ENCODE assay signal across 8 cellular contexts in the genomic region with DNA sequence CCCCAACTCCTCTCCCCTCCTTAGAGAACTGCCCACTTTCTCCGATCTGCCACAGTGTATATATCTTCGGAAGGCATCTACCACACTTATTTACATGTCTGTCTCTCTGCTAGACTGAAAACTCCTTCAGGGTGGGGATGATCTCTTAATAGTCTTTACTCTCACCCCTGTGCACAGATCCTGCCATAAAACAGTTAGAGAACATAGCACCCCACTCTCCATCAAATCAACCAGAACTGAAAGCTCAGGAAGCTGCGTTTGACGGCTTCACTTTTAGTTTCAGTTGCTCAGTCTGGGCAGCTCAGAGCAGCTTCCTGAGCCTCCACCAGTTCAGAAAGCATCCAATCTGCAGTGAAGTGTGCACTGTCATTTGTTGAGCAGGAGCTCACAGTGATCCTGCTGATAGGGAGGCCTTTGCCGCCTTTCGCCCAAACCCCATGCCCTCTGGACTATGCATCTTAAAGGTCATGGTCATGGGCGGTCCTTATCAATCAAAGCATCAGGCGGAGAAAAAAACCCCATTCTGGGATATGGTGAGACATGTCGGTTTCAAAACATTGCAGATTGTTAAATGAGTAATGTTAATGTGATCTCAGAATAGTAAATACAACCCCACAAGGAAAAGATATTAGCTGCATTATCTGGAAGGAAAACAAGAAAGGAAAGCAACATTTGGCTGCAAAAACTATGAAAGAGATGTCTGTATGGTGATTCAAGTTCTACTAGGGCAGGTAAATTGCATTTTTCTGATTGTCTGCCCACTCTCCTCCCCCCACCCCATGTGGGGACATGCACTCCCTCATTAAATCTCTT.
DNase-seq lines count a peak whose midpoint lies in the region; ATAC-seq and TF ChIP-seq lines count a peak whose summit lies in the region.

No MANE protein-coding gene starts in this region.

- peaks cover 0 to 4% of the 10 kb centered on the region in 2 donors for H3K36me3 Mint-ChIP-seq in CD14-positive monocyte

- no peaks in the 10 kb centered on the region for H3K9me3 ChIP-seq in gastroesophageal sphincter

- TF ChIP-seq EP300 in gastroesophageal sphincter (IDR thresholded peaks at IDR 0.05), result no peak

- WGBS in gastroesophageal sphincter (ENCODE audit: low coverage in 1 of 2), 2 donors, result 48 to 53% methylated on average over 4 to 7 of the region's 9 CpGs

- no peak overlapping the region for H3K27ac Mint-ChIP-seq in CD14-positive monocyte

- H3K4me3 ChIP-seq in gastroesophageal sphincter, result no peak overlapping the region

- DNase-seq in CD14-positive monocyte (ENCODE audit: low spot score) (peak; percentile 70), Kasumi-1 (lab: John Stamatoyannopoulos, UW) (peak; percentile 45 to 62), NCI-H146 (lab: John Stamatoyannopoulos, UW) (no peak), NCI-H446 (lab: John Stamatoyannopoulos, UW) (no peak)
- DNase-seq in activated CD8-positive, alpha-beta memory T cell treated with anti-CD3 and anti-CD28 coated beads, Interleukin-2, amount 50 U/mL, for 4 hours, result peak; percentile 59
- DNase-seq in stimulated activated CD4-positive, alpha-beta T cell treated with anti-CD3 and anti-CD28 coated beads, Interleukin-1b, Interleukin-23, amount 100 ng/mL, for 48 hours, result peak; percentile 81

- peak overlapping the region in 3 of 4 donors; percentile 35 to 57 (median 49) for H3K27ac ChIP-seq in gastroesophageal sphincter

- H3K27me3 Mint-ChIP-seq in CD14-positive monocyte (ENCODE audit: low read depth in 3 of 3), result peaks cover 0 to 6% (median 0%) of the 10 kb centered on the region in 3 donors

- TF ChIP-seq CTCF in CD14-positive monocyte (IDR thresholded peaks at IDR 0.05) (no peak), gastroesophageal sphincter (IDR thresholded peaks at IDR 0.05) (no peak)

- H3K27me3 ChIP-seq in gastroesophageal sphincter, result no peaks in the 10 kb centered on the region

- no peaks in the 10 kb centered on the region for H3K36me3 ChIP-seq in gastroesophageal sphincter

- no peak overlapping the region for H3K4me3 Mint-ChIP-seq in CD14-positive monocyte

- H3K9me3 Mint-ChIP-seq in CD14-positive monocyte, result peaks cover 0 to 4% (median 0%) of the 10 kb centered on the region in 7 donors

- ATAC-seq in GM21526 (IDR thresholded peaks at IDR 0.05; ENCODE audit: low FRiP score, unreplicated experiment), result peak; percentile 60
- peak; percentile 32 for ATAC-seq in gastroesophageal sphincter

- H3K4me1 ChIP-seq in gastroesophageal sphincter, result no peaks in the 10 kb centered on the region

- H3K4me1 Mint-ChIP-seq in CD14-positive monocyte, result no peaks in the 10 kb centered on the region

- intact Hi-C loops in CD14-positive monocyte (cut with micrococcal nuclease), result loop anchor here (5.0 to 10.0 kb wide), 2 partner anchors 45 to 93 kb away; no protein-coding TSS in a partner anchor

- no peak for TF ChIP-seq POLR2A in gastroesophageal sphincter (IDR thresholded peaks at IDR 0.05)

Comparison
In these comparisons a context has a peak if more than half of its experiments do, and no peak if none do; other contexts are left out.
1. DNase-seq: peak in CD14-positive monocyte (single experiment), Kasumi-1 (2 of 2), activated CD8-positive, alpha-beta memory T cell treated with anti-CD3 and anti-CD28 coated beads, Interleukin-2, amount 50 U/mL, for 4 hours (single experiment) and stimulated activated CD4-positive, alpha-beta T cell treated with anti-CD3 and anti-CD28 coated beads, Interleukin-1b, Interleukin-23, amount 100 ng/mL, for 48 hours (single experiment); none in NCI-H146 (single experiment) and NCI-H446 (0 of 2).